In genomic region chr10:119817991-119818888, GRCh38 we compare ENCODE assay signal across 10 cellular contexts. TPM values are rescaled to one million over a fixed set of nuclear protein-coding genes. Genes with fewer than 3 reads are reported as not detected.
DNase-seq lines count a peak whose midpoint lies in the region; ATAC-seq and TF ChIP-seq lines count a peak whose summit lies in the region.
"Had no signal": no experiment of that assay in that cellular context is flagged by ENCODE, and none has a peak within 500 bp of the region (broad histone marks: within the 10 kb centered on the region; RNA-seq: fewer than 3 reads in every experiment).

No MANE protein-coding gene starts in this region.

- H3K9me3 ChIP-seq in AG04450 (ENCODE audit: control insufficient read depth, insufficient read depth, low read length) = peaks cover 9% of the 10 kb centered on the region; the same call in 1 of the 2 replicates

- CTCF ChIA-PET in AG04450 (lab: Charles Lee) (interaction anchor here (0.6 to 1.1 kb wide), 2 partner anchors 42 to 68 kb away, joined by 3 to 4 read pairs; no protein-coding TSS in a partner anchor), RWPE1 (lab: Yijun Ruan, JAX) (no interaction called here)
- CTCF ChIA-PET in activated CD8-positive, alpha-beta T cell treated with anti-CD3 and anti-CD28 coated beads, Interleukin-2, amount 10 ng/mL, durations not matched to agents 7 days and 5 days (lab: Charles Lee) = no interaction called here

- peaks cover 6 to 20% (median 16%) of the 10 kb centered on the region in 3 donors for H3K4me1 Mint-ChIP-seq in naive B cell
- H3K4me1 Mint-ChIP-seq in activated CD8-positive, alpha-beta T cell treated with anti-CD3 and anti-CD28 coated beads, Interleukin-2, amount 10 ng/mL, durations not matched to agents 7 days and 5 days (ENCODE audit: low read depth) = peaks cover 11% of the 10 kb centered on the region

- H3K4me3 Mint-ChIP-seq in naive B cell = peak overlapping the region in 5 of 8 donors; percentile 6 to 65 (median 51)
- no peak overlapping the region for H3K4me3 Mint-ChIP-seq in activated CD8-positive, alpha-beta T cell treated with anti-CD3 and anti-CD28 coated beads, Interleukin-2, amount 10 ng/mL, durations not matched to agents 7 days and 5 days

- no peak overlapping the region for H3K27ac Mint-ChIP-seq in naive B cell
- H3K27ac Mint-ChIP-seq in activated CD8-positive, alpha-beta T cell treated with anti-CD3 and anti-CD28 coated beads, Interleukin-2, amount 10 ng/mL, durations not matched to agents 7 days and 5 days = no peak overlapping the region

- H3K36me3 Mint-ChIP-seq in naive B cell = peaks cover 0 to 5% of the 10 kb centered on the region in 2 donors
- H3K36me3 Mint-ChIP-seq in activated CD8-positive, alpha-beta T cell treated with anti-CD3 and anti-CD28 coated beads, Interleukin-2, amount 10 ng/mL, durations not matched to agents 7 days and 5 days (ENCODE audit: low read depth) = peaks cover 16% of the 10 kb centered on the region

- DNase-seq in AG04450 (ENCODE audit: low read depth, low spot score) (peak; percentile 13), RWPE1 (ENCODE audit: low spot score) (peak; percentile 59), fibroblast of the conjunctiva (ENCODE audit: low read depth) (peak; percentile 69), naive B cell (no peak)
- no peak for DNase-seq in activated CD8-positive, alpha-beta T cell treated with anti-CD3 and anti-CD28 coated beads, Interleukin-2, amount 10 ng/mL, durations not matched to agents 7 days and 5 days
- DNase-seq in activated CD8-positive, alpha-beta memory T cell treated with anti-CD3 and anti-CD28 coated beads for 24 hours = no peak
- DNase-seq: GF-D8 had no signal

- H3K9me3 Mint-ChIP-seq in naive B cell = no peaks in the 10 kb centered on the region
- H3K9me3 Mint-ChIP-seq in activated CD8-positive, alpha-beta T cell treated with anti-CD3 and anti-CD28 coated beads, Interleukin-2, amount 10 ng/mL, durations not matched to agents 7 days and 5 days (ENCODE audit: insufficient read depth) = no peaks in the 10 kb centered on the region

- no peaks in the 10 kb centered on the region for H3K27me3 Mint-ChIP-seq in naive B cell
- no peaks in the 10 kb centered on the region for H3K27me3 Mint-ChIP-seq in activated CD8-positive, alpha-beta T cell treated with anti-CD3 and anti-CD28 coated beads, Interleukin-2, amount 10 ng/mL, durations not matched to agents 7 days and 5 days (ENCODE audit: low read depth)

- no peaks in the 10 kb centered on the region for H3K27me3 ChIP-seq in AG04450 (ENCODE audit: control insufficient read depth, insufficient read depth, low read length)

- H3K4me3 ChIP-seq in AG04450 (ENCODE audit: low read depth, low read length) = peak overlapping the region; percentile 57

- ATAC-seq in naive B cell (ENCODE audit: low read depth in 2 of 2) = no peak
- ATAC-seq in GM19397 (IDR thresholded peaks at IDR 0.05; ENCODE audit: unreplicated experiment) = no peak
- ATAC-seq in activated CD8-positive, alpha-beta T cell treated with anti-CD3 and anti-CD28 coated beads, Interleukin-2, amount 10 ng/mL, durations not matched to agents 7 days and 5 days = no peak
- ATAC-seq in HG03196 (IDR thresholded peaks at IDR 0.05; ENCODE audit: unreplicated experiment) = no peak

- H3K27ac ChIP-seq in AG04450 (ENCODE audit: low read depth, low read length) (no peak overlapping the region), RWPE1 (no peak overlapping the region)
- H3K27ac ChIP-seq: epithelial cell of prostate had no signal

- POLR2A ChIA-PET in AG04450 (lab: Yijun Ruan, JAX) = interaction anchor here (0.5 to 1.0 kb wide), 6 partner anchors 31 to 112 kb away, joined by 3 to 6 read pairs (median 4); partner anchors contain the start of gene INPP5F
- POLR2A ChIA-PET in RWPE1 (lab: Yijun Ruan, JAX; ENCODE audit: low non-redundant PET) = no interaction called here
- POLR2A ChIA-PET in activated CD8-positive, alpha-beta T cell treated with anti-CD3 and anti-CD28 coated beads, Interleukin-2, amount 10 ng/mL, durations not matched to agents 7 days and 5 days (lab: Charles Lee) = no interaction called here

- TF ChIP-seq CTCF in AG04450 (IDR thresholded peaks at IDR 0.05; ENCODE audit: low read depth, low read length) (peak; percentile 11; the same call in 1 of the 2 replicates), RWPE1 (conservative IDR thresholded peaks at IDR 0.05; ENCODE audit: low read depth) (no peak)

RNA-seq across cellular contexts. Expression of gene MCMBP, which starts 54.4 kb away (rescaled TPM):
- polyA plus RNA-seq in AG04450 (2011; rRNA removed) = 51.6 and 61.4 TPM in 2 replicates
- 46.5 and 47.4 TPM in 2 replicates for polyA minus RNA-seq in AG04450 (2011; rRNA and poly(A)+ RNA removed)
- polyA plus RNA-seq in naive B cell (ENCODE audit: low read depth in 6 of 6) = 10 to 100 TPM; 40.5 to 77.0 (median 48.5) TPM
- total RNA-seq in activated CD8-positive, alpha-beta T cell treated with anti-CD3 and anti-CD28 coated beads, Interleukin-2, amount 10 ng/mL, durations not matched to agents 7 days and 5 days = 10 to 100 TPM; 95.2 to 95.9 TPM

Comparison
In these comparisons a context has a peak if more than half of its experiments do, and no peak if none do; other contexts are left out.
1. DNase-seq: peak in AG04450 (single experiment), RWPE1 (single experiment) and fibroblast of the conjunctiva (single experiment); none in naive B cell (single experiment), activated CD8-positive, alpha-beta T cell treated with anti-CD3 and anti-CD28 coated beads, Interleukin-2, amount 10 ng/mL, durations not matched to agents 7 days and 5 days (single experiment) and activated CD8-positive, alpha-beta memory T cell treated with anti-CD3 and anti-CD28 coated beads for 24 hours (single experiment).